ENCODE assay signal across 14 cellular contexts in genomic region chr5:135364416-135365262, GRCh38.
DNase-seq lines count a peak whose midpoint lies in the region; ATAC-seq and TF ChIP-seq lines count a peak whose summit lies in the region.
"Had no signal": no experiment of that assay in that cellular context is flagged by ENCODE, and none has a peak within 500 bp of the region (broad histone marks: within the 10 kb centered on the region; RNA-seq: fewer than 3 reads in every experiment).

No MANE protein-coding gene starts in this region.

- H3K4me3 Mint-ChIP-seq in nephron, result no peak overlapping the region
- H3K4me3 Mint-ChIP-seq: activated naive CD4-positive, alpha-beta T cell treated with anti-CD3 and anti-CD28 coated beads, Interleukin-2, amount 50 U/mL, for 24 hours; T-helper 1 cell treated with Interleukin-12 subunit alpha and Interleukin-12 subunit beta and Interleukin-4 antibody, amounts not matched to agents 30 μg/mL and 1 μg/mL, for 36 hours had no signal

- H3K27me3 Mint-ChIP-seq in nephron (ENCODE audit: low read depth), result no peaks in the 10 kb centered on the region
- H3K27me3 Mint-ChIP-seq: activated naive CD4-positive, alpha-beta T cell treated with anti-CD3 and anti-CD28 coated beads, Interleukin-2, amount 50 U/mL, for 24 hours had no signal

- peaks cover 39% of the 10 kb centered on the region for H3K4me1 Mint-ChIP-seq in nephron

- ATAC-seq in HG02610 (IDR thresholded peaks at IDR 0.05; ENCODE audit: unreplicated experiment), result no peak
- ATAC-seq: activated CD4-positive, CD25-positive, alpha-beta regulatory T cell treated with anti-CD3 and anti-CD28 coated beads, Interleukin-2, amount 50 U/mL, for 24 hours had no signal

- no peak for TF ChIP-seq CTCF in nephron (IDR thresholded peaks at IDR 0.05; ENCODE audit: unreplicated experiment in 3 of 3)

- DNase-seq in COR-L47 (lab: John Stamatoyannopoulos, UW) (peak; percentile 90), NCI-H1105 treated with DMSO at 0.1 percent for 48 hours (lab: John Stamatoyannopoulos, UW) (peak; percentile 81), NCI-H748 treated with DMSO at 0.1 percent for 48 hours (lab: John Stamatoyannopoulos, UW) (peak; percentile 92), medulla oblongata (ENCODE audit: extremely low spot score) (no peak), SHP77 treated with DMSO at 0.1 percent for 48 hours (lab: John Stamatoyannopoulos, UW) (no peak)
- no peak for DNase-seq in stimulated activated CD4-positive, alpha-beta T cell treated with anti-CD3 and anti-CD28 coated beads, Interleukin-2, amount 100 ng/mL, for 24 hours
- DNase-seq: activated CD8-positive, alpha-beta memory T cell treated with anti-CD3 and anti-CD28 coated beads, Interleukin-2, amount 50 U/mL, for 48 hours; effector memory CD4-positive, alpha-beta T cell; left ventricle myocardium inferior had no signal

- H3K9me3 Mint-ChIP-seq in nephron, result no peaks in the 10 kb centered on the region
- H3K9me3 Mint-ChIP-seq: activated naive CD4-positive, alpha-beta T cell treated with anti-CD3 and anti-CD28 coated beads, Interleukin-2, amount 50 U/mL, for 24 hours; T-helper 1 cell treated with Interleukin-12 subunit alpha and Interleukin-12 subunit beta and Interleukin-4 antibody, amounts not matched to agents 30 μg/mL and 1 μg/mL, for 36 hours had no signal

- peak overlapping the region; percentile 56 to 77 (median 57) for H3K27ac Mint-ChIP-seq in nephron
- H3K27ac Mint-ChIP-seq: activated naive CD4-positive, alpha-beta T cell treated with anti-CD3 and anti-CD28 coated beads, Interleukin-2, amount 50 U/mL, for 24 hours; T-helper 1 cell treated with Interleukin-12 subunit alpha and Interleukin-12 subunit beta and Interleukin-4 antibody, amounts not matched to agents 30 μg/mL and 1 μg/mL, for 36 hours had no signal

- H3K36me3 Mint-ChIP-seq in nephron (ENCODE audit: low read depth), result peaks cover 49% of the 10 kb centered on the region

Comparison
In these comparisons a context has a peak if more than half of its experiments do, and no peak if none do; other contexts are left out.
1. DNase-seq: peak in COR-L47 (single experiment), NCI-H1105 treated with DMSO at 0.1 percent for 48 hours (single experiment) and NCI-H748 treated with DMSO at 0.1 percent for 48 hours (single experiment); none in medulla oblongata (single experiment), SHP77 treated with DMSO at 0.1 percent for 48 hours (single experiment) and stimulated activated CD4-positive, alpha-beta T cell treated with anti-CD3 and anti-CD28 coated beads, Interleukin-2, amount 100 ng/mL, for 24 hours (0 of 2).